In genomic region chr12:93819048-93819491, GRCh38 we compare ENCODE assay signal across 13 cellular contexts.
DNase-seq lines count a peak whose midpoint lies in the region; ATAC-seq and TF ChIP-seq lines count a peak whose summit lies in the region.
"Had no signal": no experiment of that assay in that cellular context is flagged by ENCODE, and none has a peak within 500 bp of the region (broad histone marks: within the 10 kb centered on the region; RNA-seq: fewer than 3 reads in every experiment).

No MANE protein-coding gene starts in this region.

- H3K4me2 ChIP-seq in PC-3 (ENCODE audit: low read length) = no peak overlapping the region

- H3K4me3 ChIP-seq in astrocyte of the cerebellum (ENCODE audit: low read depth, low read length) (no peak overlapping the region), left ventricle myocardium inferior (no peak overlapping the region), PC-3 (ENCODE audit: low read length) (no peak overlapping the region)
- H3K4me3 ChIP-seq: BLaER1 had no signal

- DNase-seq in AG09319 (ENCODE audit: extremely low read depth, low read depth) (peak; percentile 68), astrocyte of the cerebellum (ENCODE audit: low read depth) (peak; percentile 61), left ventricle myocardium inferior (peak; percentile 55), pons (ENCODE audit: low spot score) (peak; percentile 95), PC-3 (no peak), HuH-7 (ENCODE audit: low spot score) (no peak)
- DNase-seq: activated CD8-positive, alpha-beta T cell treated with anti-CD3 and anti-CD28 coated beads for 36 hours; cortex of kidney; KG1; naive thymus-derived CD8-positive, alpha-beta T cell had no signal

- in situ Hi-C loops in astrocyte of the cerebellum (cut with HindIII; ENCODE audit: low sequenced_read_pairs) = no loop called here

- H3F3A ChIP-seq in PC-3 (ENCODE audit: low read length, unreplicated experiment) = no peaks in the 10 kb centered on the region

- peak overlapping the region; percentile 95 for H3K27ac ChIP-seq in left ventricle myocardium inferior (replicated peaks)
- H3K27ac ChIP-seq in PC-3 (ENCODE audit: low read length) = no peak overlapping the region
- H3K27ac ChIP-seq: BLaER1 had no signal

- POLR2A ChIA-PET in PC-3 (lab: Charles Lee; ENCODE audit: unreplicated experiment) = no interaction called here

- TF ChIP-seq CTCF in AG09319 (IDR thresholded peaks at IDR 0.05; ENCODE audit: low read depth, low read length) (no peak), astrocyte of the cerebellum (IDR thresholded peaks at IDR 0.05; ENCODE audit: low read depth, low read length, missing control alignments) (no peak), left ventricle myocardium inferior (IDR thresholded peaks at IDR 0.05; ENCODE audit: borderline replicate concordance) (no peak), PC-3 (conservative IDR thresholded peaks at IDR 0.05; ENCODE audit: low read depth, low read length) (no peak)

- H3K27me3 ChIP-seq in left ventricle myocardium inferior (ENCODE audit: low read depth) = no peaks in the 10 kb centered on the region
- no peaks in the 10 kb centered on the region for H3K27me3 ChIP-seq in PC-3 (ENCODE audit: low read length)
- H3K27me3 ChIP-seq: BLaER1 had no signal

- no peak overlapping the region for H2AFZ ChIP-seq in PC-3 (ENCODE audit: low read length)

- CTCF ChIA-PET in PC-3 (lab: Charles Lee) = no interaction called here

- no peak for ATAC-seq in PC-3
- no peak for ATAC-seq in HG03354 (IDR thresholded peaks at IDR 0.05; ENCODE audit: poor library complexity, severe bottlenecking, unreplicated experiment)
- ATAC-seq in GM21447 (IDR thresholded peaks at IDR 0.05; ENCODE audit: unreplicated experiment) = no peak
- ATAC-seq: activated CD8-positive, alpha-beta T cell treated with anti-CD3 and anti-CD28 coated beads for 36 hours; naive thymus-derived CD8-positive, alpha-beta T cell had no signal

- H3K9ac ChIP-seq in PC-3 (ENCODE audit: low read length) = no peak overlapping the region
- H3K9ac ChIP-seq: BLaER1 had no signal

- no peaks in the 10 kb centered on the region for H4K20me1 ChIP-seq in PC-3 (ENCODE audit: low read length)
- H4K20me1 ChIP-seq: BLaER1 had no signal

- no peaks in the 10 kb centered on the region for H3K79me2 ChIP-seq in PC-3 (ENCODE audit: low read length)

- H3K9me3 ChIP-seq in left ventricle myocardium inferior (replicated peaks) (no peaks in the 10 kb centered on the region), PC-3 (ENCODE audit: low read length) (no peaks in the 10 kb centered on the region)
- H3K9me3 ChIP-seq: BLaER1 had no signal

- H3K9me2 ChIP-seq in PC-3 (replicated peaks; ENCODE audit: low read length) = no peaks in the 10 kb centered on the region

- intact Hi-C loops in left ventricle myocardium inferior (cut with micrococcal nuclease) = no loop called here
- intact Hi-C loops in PC-3 (cut with micrococcal nuclease) = no loop called here

- H3K36me3 ChIP-seq in left ventricle myocardium inferior (no peaks in the 10 kb centered on the region), PC-3 (ENCODE audit: low read depth, low read length) (no peaks in the 10 kb centered on the region)
- H3K36me3 ChIP-seq: BLaER1 had no signal

- BruUV-seq in PC-3 (replicated peaks; lab: Mats Ljungman, UMichigan) = no TSS peak

- H3K4me1 ChIP-seq in left ventricle myocardium inferior (peaks cover 77% of the 10 kb centered on the region), PC-3 (ENCODE audit: insufficient read depth, low read length) (no peaks in the 10 kb centered on the region)

Comparison
In these comparisons a context has a peak if more than half of its experiments do, and no peak if none do; other contexts are left out.
1. DNase-seq: peak in AG09319 (single experiment), astrocyte of the cerebellum (single experiment), left ventricle myocardium inferior (single experiment) and pons (single experiment); none in PC-3 (single experiment) and HuH-7 (single experiment).